8 cellular contexts compared by ENCODE assay signal in genomic region chr1:205775015-205775716, GRCh38. TPM values are rescaled to one million over a fixed set of nuclear protein-coding genes. Genes with fewer than 3 reads are reported as not detected.
DNase-seq lines count a peak whose midpoint lies in the region; ATAC-seq and TF ChIP-seq lines count a peak whose summit lies in the region.

RAB29 (minus strand) TSS chr1:205775482; CDS start chr1:205774956, 526 bp downstream.

- ATAC-seq in GM19025 (IDR thresholded peaks at IDR 0.05; ENCODE audit: low read depth, unreplicated experiment) (peak; percentile 68), HG03280 (IDR thresholded peaks at IDR 0.05; ENCODE audit: unreplicated experiment) (peak; percentile 86)

- TF ChIP-seq CTCF in AG09309 (IDR thresholded peaks at IDR 0.05; ENCODE audit: control insufficient read depth, insufficient read depth, low read depth, low read length, missing control alignments) (no peak), chondrocyte (IDR thresholded peaks at IDR 0.05) (peak; percentile 10)

- H3K36me3 Mint-ChIP-seq in chondrocyte (ENCODE audit: low read depth), result peaks cover 6% of the 10 kb centered on the region

- H3K27me3 Mint-ChIP-seq in chondrocyte (ENCODE audit: low read depth), result no peaks in the 10 kb centered on the region

- H3K9me3 Mint-ChIP-seq in chondrocyte (ENCODE audit: low read depth), result no peaks in the 10 kb centered on the region

- peak within 1 kb of the TSS; percentile 98 for H3K4me3 ChIP-seq in AG09309 (ENCODE audit: control insufficient read depth, low read depth, low read length)

- peak within 1 kb of the TSS; percentile 87 for H3K27ac Mint-ChIP-seq in chondrocyte (ENCODE audit: unreplicated experiment)

- peaks cover 20% of the 10 kb centered on the region for H3K4me1 Mint-ChIP-seq in chondrocyte (ENCODE audit: low read depth)

- DNase-seq in AG09309 (ENCODE audit: low read depth) (peak; percentile 14), NCI-H446 treated with DMSO at 0.1 percent for 48 hours (lab: John Stamatoyannopoulos, UW) (peak; percentile 72), chondrocyte (ENCODE audit: low spot score) (no peak), kidney glomerular epithelial cell (lab: John Stamatoyannopoulos, UW) (peak; percentile 63)
- peak; percentile 76 for DNase-seq in activated CD4-positive, alpha-beta T cell treated with anti-CD3 and anti-CD28 coated beads for 1 hour
- DNase-seq in stimulated activated CD4-positive, alpha-beta T cell treated with anti-CD3 and anti-CD28 coated beads, Interleukin-15, amount 100 ng/mL, for 48 hours (ENCODE audit: low read depth in 2 of 2), result peak; percentile 73 to 77

- H3K4me3 Mint-ChIP-seq in chondrocyte (ENCODE audit: unreplicated experiment), result peak within 1 kb of the TSS; percentile 81

RNA-seq across cellular contexts. Expression of gene RAB29, which starts in this region (rescaled TPM):
- 17.6 to 27.4 TPM (median 25.5 TPM) in 3 replicates for total RNA-seq in chondrocyte
